Comparison of ENCODE assay signal across 13 cellular contexts in the genomic region with DNA sequence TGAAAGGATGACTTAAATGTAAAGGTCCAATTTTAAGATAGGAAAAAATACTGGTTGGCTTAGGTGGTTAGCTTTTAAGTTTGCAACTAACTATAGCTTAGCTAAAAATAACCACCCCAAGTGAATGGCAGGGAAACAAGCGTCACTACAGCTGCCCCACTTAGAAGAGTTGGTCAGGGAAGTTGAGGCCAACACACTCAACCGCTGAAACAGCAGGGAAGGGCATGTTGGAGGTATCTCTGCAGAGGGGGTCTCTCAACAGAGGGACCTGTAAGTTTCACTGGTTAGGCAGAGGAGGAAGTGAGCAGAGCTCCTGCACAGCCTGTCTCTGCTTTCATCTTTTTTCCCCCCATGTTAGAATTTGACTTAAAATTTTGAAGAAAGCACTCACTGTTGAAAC.
DNase-seq lines count a peak whose midpoint lies in the region; ATAC-seq, FAIRE-seq and TF ChIP-seq lines count a peak whose summit lies in the region.
"Had no signal": no experiment of that assay in that cellular context is flagged by ENCODE, and none has a peak within 500 bp of the region (broad histone marks: within the 10 kb centered on the region; RNA-seq: fewer than 3 reads in every experiment).

No MANE protein-coding gene starts in this region.

- H3K4me3 ChIP-seq in GM12865 (ENCODE audit: low read depth, low read length) (0 out of 2 replicates have a peak overlapping the region, but pooled peaks have one; percentile 1), SU-DHL-6 (ENCODE audit: insufficient read depth, low read length, poor library complexity, severe bottlenecking) (no peak overlapping the region)

- H3K9me3 ChIP-seq in SU-DHL-6 (ENCODE audit: insufficient read depth, low read length): no peaks in the 10 kb centered on the region

- peak; percentile 77 for DNase-seq in GM12865 (ENCODE audit: low read depth)
- DNase-seq in NCI-H345 treated with DMSO at 0.1 percent for 48 hours (lab: John Stamatoyannopoulos, UW; ENCODE audit: unreplicated experiment): no peak
- DNase-seq in NCI-H128 (lab: John Stamatoyannopoulos, UW; ENCODE audit: unreplicated experiment): no peak
- DNase-seq in H54 (ENCODE audit: insufficient read length, low spot score): no peak
- DNase-seq: amygdala, endodermal cell, NCI-H2171 treated with DMSO at 0.1 percent for 48 hours, nucleus accumbens had no signal

- H3K9ac ChIP-seq in SU-DHL-6 (ENCODE audit: low read length): no peak overlapping the region

- no peak for TF ChIP-seq POLR2A in H54 (IDR thresholded peaks at IDR 0.05; ENCODE audit: low read depth, low read length)

- H3K27ac ChIP-seq in SU-DHL-6 (ENCODE audit: low read depth, low read length): peak overlapping the region; percentile 65

- peaks cover 23% of the 10 kb centered on the region; the same call in 1 of the 2 replicates for H3F3A ChIP-seq in SU-DHL-6 (ENCODE audit: insufficient read depth)

- no peaks in the 10 kb centered on the region for H3K9me2 ChIP-seq in SU-DHL-6 (replicated peaks; ENCODE audit: insufficient read depth, low read length)

- H3K79me2 ChIP-seq in SU-DHL-6 (ENCODE audit: insufficient read depth, low read length): peaks cover 94% of the 10 kb centered on the region

- no peaks in the 10 kb centered on the region for H3K27me3 ChIP-seq in SU-DHL-6 (ENCODE audit: low read length)

- no peak overlapping the region for H2AFZ ChIP-seq in SU-DHL-6 (ENCODE audit: low read depth, low read length, severe bottlenecking)

- peak overlapping the region; percentile 41 for H3K4me2 ChIP-seq in SU-DHL-6 (ENCODE audit: low read depth, low read length, poor library complexity, severe bottlenecking)

- TF ChIP-seq CTCF in GM12865 (IDR thresholded peaks at IDR 0.05; ENCODE audit: insufficient read depth, low read depth, low read length, missing control alignments) (no peak), SU-DHL-6 (IDR thresholded peaks at IDR 0.05; ENCODE audit: insufficient read depth, low read length, poor library complexity, severe bottlenecking) (no peak)

- no peak for FAIRE-seq in H54 (lab: Jason Lieb, UNC)
- FAIRE-seq: G401.6 had no signal

- H4K20me1 ChIP-seq in SU-DHL-6 (ENCODE audit: low read depth, low read length): 0 out of 2 replicates have a peak, but pooled peaks cover 5% of the 10 kb centered on the region

- no peaks in the 10 kb centered on the region for H3K36me3 ChIP-seq in SU-DHL-6 (ENCODE audit: low read length)

- ATAC-seq in GM19438 (IDR thresholded peaks at IDR 0.05; ENCODE audit: low read depth, unreplicated experiment): peak; percentile 56
- peak; percentile 51 for ATAC-seq in HG03064 (IDR thresholded peaks at IDR 0.05; ENCODE audit: low read depth, unreplicated experiment)
- no peak for ATAC-seq in GM19452 (IDR thresholded peaks at IDR 0.05; ENCODE audit: unreplicated experiment)
